Comparison of ENCODE assay signal across 23 cellular contexts in genomic region chr7:102326156-102326914, GRCh38. TPM values are rescaled to one million over a fixed set of nuclear protein-coding genes. Genes with fewer than 3 reads are reported as not detected.
"Had no signal": no experiment of that assay in that cellular context is flagged by ENCODE, and none has a peak within 500 bp of the region (broad histone marks: within the 10 kb centered on the region; RNA-seq: fewer than 3 reads in every experiment).

No MANE protein-coding gene starts in this region.

- H3K4me3 Mint-ChIP-seq: activated CD8-positive, alpha-beta T cell treated with anti-CD3 and anti-CD28 coated beads, Interleukin-2, amount 10 ng/mL, durations not matched to agents 7 days and 5 days; activated naive CD4-positive, alpha-beta T cell treated with anti-CD3 and anti-CD28 coated beads, Interleukin-2, amount 10 ng/mL, durations not matched to agents 7 days and 5 days; activated naive CD8-positive, alpha-beta T cell treated with anti-CD3 and anti-CD28 coated beads, Interleukin-2, amount 50 U/mL, for 24 hours; activated T-cell treated with anti-CD3 and anti-CD28 coated beads, Interleukin-2, amount 50 U/mL, for 24 hours; mesothelial cell of epicardium; natural killer cell treated with Interleukin-12 subunit alpha and Interleukin-12 subunit beta and Interleukin-15 and Interleukin-18, amount 100 ng/mL, for 72 hours; stimulated activated naive B cell treated with anti-CD40 and anti-IgM and Interleukin-4, amounts not matched to agents 10 μg/mL and 1 μg/mL and 100 μg/mL, for 72 hours had no signal

- H3K4me3 ChIP-seq: coronary artery, left lung, sigmoid colon had no signal

- H3K36me3 Mint-ChIP-seq: activated naive CD4-positive, alpha-beta T cell treated with anti-CD3 and anti-CD28 coated beads, Interleukin-2, amount 10 ng/mL, durations not matched to agents 7 days and 5 days; mesothelial cell of epicardium; natural killer cell treated with Interleukin-12 subunit alpha and Interleukin-12 subunit beta and Interleukin-15 and Interleukin-18, amount 100 ng/mL, for 72 hours had no signal

- H3K27me3 Mint-ChIP-seq: stimulated activated naive B cell treated with anti-CD40 and anti-IgM and Interleukin-4, amounts not matched to agents 10 μg/mL and 1 μg/mL and 100 μg/mL, for 72 hours had no signal

- H3K27ac Mint-ChIP-seq: activated CD8-positive, alpha-beta T cell treated with anti-CD3 and anti-CD28 coated beads, Interleukin-2, amount 10 ng/mL, durations not matched to agents 7 days and 5 days; activated naive CD4-positive, alpha-beta T cell treated with anti-CD3 and anti-CD28 coated beads, Interleukin-2, amount 10 ng/mL, durations not matched to agents 7 days and 5 days; activated naive CD8-positive, alpha-beta T cell treated with anti-CD3 and anti-CD28 coated beads, Interleukin-2, amount 50 U/mL, for 24 hours; activated T-cell treated with anti-CD3 and anti-CD28 coated beads, Interleukin-2, amount 50 U/mL, for 24 hours; activated T-helper 2 cell treated with anti-CD3 and anti-CD28 coated beads, Interferon-gamma antibody, Interleukin-2, Interleukin-4, amounts not matched to agents 10 μg/mL and 5 μg/mL and 100 μg/mL, durations not matched to agents 14 hours and 24 hours and 36 hours; mesothelial cell of epicardium; stimulated activated naive B cell treated with anti-CD40 and anti-IgM and Interleukin-4, amounts not matched to agents 10 μg/mL and 1 μg/mL and 100 μg/mL, for 72 hours had no signal

- ATAC-seq: activated CD8-positive, alpha-beta T cell treated with anti-CD3 and anti-CD28 coated beads, Interleukin-2, amount 10 ng/mL, durations not matched to agents 7 days and 5 days; activated naive CD8-positive, alpha-beta T cell treated with anti-CD3 and anti-CD28 coated beads, Interleukin-2, amount 50 U/mL, for 24 hours; left lung; natural killer cell treated with Interleukin-12 subunit alpha and Interleukin-12 subunit beta and Interleukin-15 and Interleukin-18, amount 100 ng/mL, for 72 hours; stimulated activated naive B cell treated with anti-CD40 and anti-IgM and Interleukin-4, amounts not matched to agents 10 μg/mL and 1 μg/mL and 100 μg/mL, for 72 hours had no signal

- H3K9me3 Mint-ChIP-seq: activated naive CD4-positive, alpha-beta T cell treated with anti-CD3 and anti-CD28 coated beads, Interleukin-2, amount 10 ng/mL, durations not matched to agents 7 days and 5 days; activated naive CD8-positive, alpha-beta T cell treated with anti-CD3 and anti-CD28 coated beads, Interleukin-2, amount 50 U/mL, for 24 hours; activated T-cell treated with anti-CD3 and anti-CD28 coated beads, Interleukin-2, amount 50 U/mL, for 24 hours; activated T-helper 2 cell treated with anti-CD3 and anti-CD28 coated beads, Interferon-gamma antibody, Interleukin-2, Interleukin-4, amounts not matched to agents 10 μg/mL and 5 μg/mL and 100 μg/mL, durations not matched to agents 14 hours and 24 hours and 36 hours; mesothelial cell of epicardium; natural killer cell treated with Interleukin-12 subunit alpha and Interleukin-12 subunit beta and Interleukin-15 and Interleukin-18, amount 100 ng/mL, for 72 hours; stimulated activated naive B cell treated with anti-CD40 and anti-IgM and Interleukin-4, amounts not matched to agents 10 μg/mL and 1 μg/mL and 100 μg/mL, for 72 hours had no signal

- DNase-seq: activated CD4-positive, alpha-beta T cell treated with anti-CD3 and anti-CD28 coated beads for 48 hours; activated CD4-positive, CD25-positive, alpha-beta regulatory T cell; activated CD8-positive, alpha-beta T cell treated with anti-CD3 and anti-CD28 coated beads, Interleukin-2, amount 10 ng/mL, durations not matched to agents 7 days and 5 days; activated naive CD4-positive, alpha-beta T cell treated with anti-CD3 and anti-CD28 coated beads, Interleukin-2, amount 10 ng/mL, durations not matched to agents 7 days and 5 days; activated naive CD8-positive, alpha-beta T cell treated with anti-CD3 and anti-CD28 coated beads, Interleukin-2, amount 50 U/mL, for 24 hours; activated T-cell treated with anti-CD3 and anti-CD28 coated beads, Interleukin-2, amount 50 U/mL, for 24 hours; aorta; brain microvascular endothelial cell; central memory CD4-positive, alpha-beta T cell; erythroblast; foreskin melanocyte; kidney; sigmoid colon; stimulated activated naive B cell treated with anti-CD40 and anti-IgM and Interleukin-4, amounts not matched to agents 10 μg/mL and 1 μg/mL and 100 μg/mL, for 72 hours; T-helper 9 cell had no signal

RNA-seq across cellular contexts. Expression of gene SPDYE6, which starts 29.9 kb away (rescaled TPM):
- total RNA-seq: activated CD8-positive, alpha-beta T cell treated with anti-CD3 and anti-CD28 coated beads, Interleukin-2, amount 10 ng/mL, durations not matched to agents 7 days and 5 days; activated T-helper 2 cell treated with anti-CD3 and anti-CD28 coated beads, Interferon-gamma antibody, Interleukin-2, Interleukin-4, amounts not matched to agents 10 μg/mL and 5 μg/mL and 100 μg/mL, durations not matched to agents 14 hours and 24 hours and 36 hours; aorta; kidney; left lung; lung microvascular endothelial cell; mesothelial cell of epicardium; natural killer cell treated with Interleukin-12 subunit alpha and Interleukin-12 subunit beta and Interleukin-15 and Interleukin-18, amount 100 ng/mL, for 72 hours; renal cortical epithelial cell; sigmoid colon; urinary bladder had no signal
